ENCODE assay signal across 1 cellular context in genomic region chr22:24184057-24184798, GRCh38.
TF ChIP-seq lines count a peak whose summit lies in the region.

No MANE protein-coding gene starts in this region.

TF ChIP-seq in HepG2, 621 proteins besides CTCF, POLR2A, EP300 and RAD21:
- no peak for TF ChIP-seq KDM6A (CRISPR knock-in tag; IDR thresholded peaks at IDR 0.05; ENCODE audit: low read depth)
- no peak for TF ChIP-seq POGK (CRISPR knock-in tag; conservative IDR thresholded peaks at IDR 0.05)
- TF ChIP-seq HOXA3 (CRISPR knock-in tag; IDR thresholded peaks at IDR 0.05): no peak
- TF ChIP-seq KLF15 (CRISPR knock-in tag; IDR thresholded peaks at IDR 0.05; ENCODE audit: borderline replicate concordance): no peak
- TF ChIP-seq IRX3 (CRISPR knock-in tag; IDR thresholded peaks at IDR 0.05; ENCODE audit: borderline replicate concordance, low read depth): no peak
- no peak for TF ChIP-seq MTA3 (CRISPR knock-in tag; IDR thresholded peaks at IDR 0.05)
- TF ChIP-seq ZNF777 (CRISPR knock-in tag; IDR thresholded peaks at IDR 0.05): no peak
- no peak for TF ChIP-seq ZNF343 (CRISPR knock-in tag; IDR thresholded peaks at IDR 0.05)
- no peak for TF ChIP-seq CBX2 (IDR thresholded peaks at IDR 0.05; ENCODE audit: low read depth, low read length)
- TF ChIP-seq CBX2 (CRISPR knock-in tag; IDR thresholded peaks at IDR 0.05; ENCODE audit: low read depth): no peak
- no peak for TF ChIP-seq ZNF101 (CRISPR knock-in tag; IDR thresholded peaks at IDR 0.05; ENCODE audit: borderline replicate concordance, low read depth)
- TF ChIP-seq RXRB (CRISPR knock-in tag; IDR thresholded peaks at IDR 0.05; ENCODE audit: borderline replicate concordance): no peak
- TF ChIP-seq POLR2G (IDR thresholded peaks at IDR 0.05; ENCODE audit: low read depth, low read length): no peak
- no peak for TF ChIP-seq NAIF1 (CRISPR knock-in tag; IDR thresholded peaks at IDR 0.05; ENCODE audit: borderline replicate concordance)
- TF ChIP-seq PRDM4 (CRISPR knock-in tag; IDR thresholded peaks at IDR 0.05; ENCODE audit: borderline replicate concordance): no peak
- TF ChIP-seq SAP130 (CRISPR knock-in tag; IDR thresholded peaks at IDR 0.05; ENCODE audit: low read depth): no peak
- no peak for TF ChIP-seq ZNF530 (CRISPR knock-in tag; IDR thresholded peaks at IDR 0.05; ENCODE audit: low read depth)
TF ChIP-seq in HepG2: peak in this region for 0.
